ENCODE assay signal across 14 cellular contexts in the genomic region with DNA sequence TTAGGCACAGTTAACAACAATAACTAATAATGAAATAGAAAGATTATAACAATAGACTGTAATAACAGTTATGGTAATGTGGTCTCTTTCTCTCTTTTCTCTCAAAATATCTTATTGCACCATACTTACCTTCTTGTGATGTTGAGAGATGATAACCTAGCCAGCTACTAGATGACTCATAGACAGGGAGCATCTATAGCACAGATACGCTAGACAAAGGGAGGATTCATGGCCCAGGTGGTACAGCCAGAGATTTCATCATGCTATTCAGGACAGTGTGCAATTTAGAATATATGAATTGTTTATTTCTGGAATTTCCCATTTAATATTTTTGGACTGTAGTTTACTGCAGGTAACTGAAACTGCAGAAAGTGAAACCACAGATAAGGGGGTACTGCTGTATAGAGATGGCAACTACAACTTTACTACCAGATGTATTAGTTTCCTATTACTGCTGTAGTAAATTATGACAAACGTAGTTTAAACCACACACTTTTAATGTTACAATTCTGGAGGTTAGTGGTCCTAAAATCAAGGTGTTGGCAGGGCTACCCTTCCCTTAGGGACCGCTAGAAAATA. TPM values are rescaled to one million over a fixed set of nuclear protein-coding genes. Genes with fewer than 3 reads are reported as not detected.
DNase-seq lines count a peak whose midpoint lies in the region; ATAC-seq and TF ChIP-seq lines count a peak whose summit lies in the region.
"Had no signal": no experiment of that assay in that cellular context is flagged by ENCODE, and none has a peak within 500 bp of the region (broad histone marks: within the 10 kb centered on the region; RNA-seq: fewer than 3 reads in every experiment).

No MANE protein-coding gene starts in this region.

- no peaks in the 10 kb centered on the region for H4K20me1 ChIP-seq in GM23338 (replicated peaks; ENCODE audit: insufficient read depth)

- H3K9me3 ChIP-seq in HUES48 (ENCODE audit: control insufficient read depth, insufficient read depth, low read length) (peaks cover 27% of the 10 kb centered on the region), iPS-18a (ENCODE audit: control insufficient read depth, low read depth, low read length) (peaks cover 20% of the 10 kb centered on the region)

- no peak overlapping the region for H3K4me2 ChIP-seq in GM23338

- peaks cover 58% of the 10 kb centered on the region for H3K4me1 Mint-ChIP-seq in GM23338

- H3K27ac Mint-ChIP-seq in GM23338 = peak overlapping the region; percentile 97; the same call in 1 of the 2 replicates
- H3K27ac Mint-ChIP-seq: stimulated activated effector memory CD8-positive, alpha-beta T cell treated with anti-CD3 and anti-CD28 coated beads, Interleukin-12 subunit alpha, Interleukin-12 subunit beta, amount 100 ng/mL, for 72 hours had no signal

- H3K4me1 ChIP-seq in GM23338 (ENCODE audit: insufficient read depth) = peaks cover 60% of the 10 kb centered on the region
- H3K4me1 ChIP-seq in HUES48 (ENCODE audit: control insufficient read depth, insufficient read depth, low read length) = peaks cover 68% of the 10 kb centered on the region
- peaks cover 42% of the 10 kb centered on the region for H3K4me1 ChIP-seq in iPS-18a (ENCODE audit: control insufficient read depth, low read depth, low read length)
- H3K4me1 ChIP-seq: psoas muscle had no signal

- no peak overlapping the region for H2AFZ ChIP-seq in GM23338

- no peaks in the 10 kb centered on the region for H3K27me3 ChIP-seq in GM23338 (ENCODE audit: insufficient read depth)
- no peaks in the 10 kb centered on the region for H3K27me3 ChIP-seq in HUES48 (ENCODE audit: control insufficient read depth, insufficient read depth, low read length)
- H3K27me3 ChIP-seq in iPS-18a (ENCODE audit: control insufficient read depth, insufficient read depth, low read length) = no peaks in the 10 kb centered on the region

- H3K9me3 Mint-ChIP-seq in GM23338 = peaks cover 18% of the 10 kb centered on the region

- H3K36me3 Mint-ChIP-seq in GM23338 (ENCODE audit: low read depth) = peaks cover 29% of the 10 kb centered on the region

- peak overlapping the region; percentile 92 for H3K27ac ChIP-seq in GM23338 (ENCODE audit: low read depth)
- peak overlapping the region; percentile 93 for H3K27ac ChIP-seq in HUES48 (ENCODE audit: low read depth, low read length)
- peak overlapping the region; percentile 2 for H3K27ac ChIP-seq in iPS-18a (ENCODE audit: low read length)
- H3K27ac ChIP-seq: C4-2B, psoas muscle had no signal

- no peak for DNase-seq in GM23338 (ENCODE audit: low spot score)
- no peak for DNase-seq in LoVo (ENCODE audit: low spot score)
- no peak for DNase-seq in hippocampal formation (lab: John Stamatoyannopoulos, UW)
- DNase-seq in activated effector memory CD4-positive, alpha-beta T cell treated with Interleukin-2 at 50 U/mL for 16 hours = no peak
- DNase-seq in effector CD4-positive, alpha-beta T cell = no peak
- DNase-seq: activated CD4-positive, alpha-beta T cell treated with anti-CD3 and anti-CD28 coated beads for 48 hours; central memory CD4-positive, alpha-beta T cell; psoas muscle; stimulated activated CD4-positive, alpha-beta T cell treated with anti-CD3 and anti-CD28 coated beads, Interleukin-2, amount 100 ng/mL, for 24 hours had no signal

- no peaks in the 10 kb centered on the region for H3K27me3 Mint-ChIP-seq in GM23338 (ENCODE audit: insufficient read depth, low read depth, poor library complexity)

- no peaks in the 10 kb centered on the region for H3K9me2 ChIP-seq in GM23338 (ENCODE audit: insufficient read depth)

- H3K9ac ChIP-seq in HUES48 (ENCODE audit: low read depth, low read length) (peak overlapping the region; percentile 46; the same call in 1 of the 2 replicates), iPS-18a (ENCODE audit: low read length) (peak overlapping the region; percentile 9)

- no peak overlapping the region for H3K4me3 ChIP-seq in GM23338
- peak overlapping the region; percentile 44; the same call in 1 of the 2 replicates for H3K4me3 ChIP-seq in HUES48 (ENCODE audit: low read depth, low read length)
- H3K4me3 ChIP-seq in iPS-18a (ENCODE audit: low read length) = peak overlapping the region; percentile 12
- H3K4me3 ChIP-seq: psoas muscle had no signal

- ATAC-seq in GM18868 (IDR thresholded peaks at IDR 0.05; ENCODE audit: unreplicated experiment) (peak; percentile 98), GM23338 (no peak)
- ATAC-seq: psoas muscle; stimulated activated effector memory CD8-positive, alpha-beta T cell treated with anti-CD3 and anti-CD28 coated beads, Interleukin-12 subunit alpha, Interleukin-12 subunit beta, amount 100 ng/mL, for 72 hours had no signal

- H3K36me3 ChIP-seq in GM23338 (ENCODE audit: insufficient read depth) (no peaks in the 10 kb centered on the region), HUES48 (ENCODE audit: control insufficient read depth, insufficient read depth, low read length) (peaks cover 3% of the 10 kb centered on the region), iPS-18a (ENCODE audit: control insufficient read depth, low read depth, low read length) (peaks cover 4% of the 10 kb centered on the region)

- TF ChIP-seq CTCF in GM23338 (conservative IDR thresholded peaks at IDR 0.05; ENCODE audit: low read depth in 2 of 2) = no peak

- peaks cover 78% of the 10 kb centered on the region for H3K79me2 ChIP-seq in GM23338 (replicated peaks; ENCODE audit: insufficient read depth)

- no peaks in the 10 kb centered on the region for H3F3A ChIP-seq in GM23338 (replicated peaks; ENCODE audit: low read depth)

- no peak overlapping the region for H3K4me3 Mint-ChIP-seq in GM23338
- H3K4me3 Mint-ChIP-seq: stimulated activated effector memory CD8-positive, alpha-beta T cell treated with anti-CD3 and anti-CD28 coated beads, Interleukin-12 subunit alpha, Interleukin-12 subunit beta, amount 100 ng/mL, for 72 hours had no signal

TF ChIP-seq in GM23338, 12 proteins besides CTCF, POLR2A, EP300 and RAD21 (continues in another document):
- TF ChIP-seq ZNF331 (CRISPR knock-in tag; IDR thresholded peaks at IDR 0.05; ENCODE audit: low read depth) = no peak
- no peak for TF ChIP-seq NANOG (IDR thresholded peaks at IDR 0.05; ENCODE audit: borderline replicate concordance)
- TF ChIP-seq ZNF114 (CRISPR knock-in tag; IDR thresholded peaks at IDR 0.05) = no peak
- TF ChIP-seq, protein P1, sequence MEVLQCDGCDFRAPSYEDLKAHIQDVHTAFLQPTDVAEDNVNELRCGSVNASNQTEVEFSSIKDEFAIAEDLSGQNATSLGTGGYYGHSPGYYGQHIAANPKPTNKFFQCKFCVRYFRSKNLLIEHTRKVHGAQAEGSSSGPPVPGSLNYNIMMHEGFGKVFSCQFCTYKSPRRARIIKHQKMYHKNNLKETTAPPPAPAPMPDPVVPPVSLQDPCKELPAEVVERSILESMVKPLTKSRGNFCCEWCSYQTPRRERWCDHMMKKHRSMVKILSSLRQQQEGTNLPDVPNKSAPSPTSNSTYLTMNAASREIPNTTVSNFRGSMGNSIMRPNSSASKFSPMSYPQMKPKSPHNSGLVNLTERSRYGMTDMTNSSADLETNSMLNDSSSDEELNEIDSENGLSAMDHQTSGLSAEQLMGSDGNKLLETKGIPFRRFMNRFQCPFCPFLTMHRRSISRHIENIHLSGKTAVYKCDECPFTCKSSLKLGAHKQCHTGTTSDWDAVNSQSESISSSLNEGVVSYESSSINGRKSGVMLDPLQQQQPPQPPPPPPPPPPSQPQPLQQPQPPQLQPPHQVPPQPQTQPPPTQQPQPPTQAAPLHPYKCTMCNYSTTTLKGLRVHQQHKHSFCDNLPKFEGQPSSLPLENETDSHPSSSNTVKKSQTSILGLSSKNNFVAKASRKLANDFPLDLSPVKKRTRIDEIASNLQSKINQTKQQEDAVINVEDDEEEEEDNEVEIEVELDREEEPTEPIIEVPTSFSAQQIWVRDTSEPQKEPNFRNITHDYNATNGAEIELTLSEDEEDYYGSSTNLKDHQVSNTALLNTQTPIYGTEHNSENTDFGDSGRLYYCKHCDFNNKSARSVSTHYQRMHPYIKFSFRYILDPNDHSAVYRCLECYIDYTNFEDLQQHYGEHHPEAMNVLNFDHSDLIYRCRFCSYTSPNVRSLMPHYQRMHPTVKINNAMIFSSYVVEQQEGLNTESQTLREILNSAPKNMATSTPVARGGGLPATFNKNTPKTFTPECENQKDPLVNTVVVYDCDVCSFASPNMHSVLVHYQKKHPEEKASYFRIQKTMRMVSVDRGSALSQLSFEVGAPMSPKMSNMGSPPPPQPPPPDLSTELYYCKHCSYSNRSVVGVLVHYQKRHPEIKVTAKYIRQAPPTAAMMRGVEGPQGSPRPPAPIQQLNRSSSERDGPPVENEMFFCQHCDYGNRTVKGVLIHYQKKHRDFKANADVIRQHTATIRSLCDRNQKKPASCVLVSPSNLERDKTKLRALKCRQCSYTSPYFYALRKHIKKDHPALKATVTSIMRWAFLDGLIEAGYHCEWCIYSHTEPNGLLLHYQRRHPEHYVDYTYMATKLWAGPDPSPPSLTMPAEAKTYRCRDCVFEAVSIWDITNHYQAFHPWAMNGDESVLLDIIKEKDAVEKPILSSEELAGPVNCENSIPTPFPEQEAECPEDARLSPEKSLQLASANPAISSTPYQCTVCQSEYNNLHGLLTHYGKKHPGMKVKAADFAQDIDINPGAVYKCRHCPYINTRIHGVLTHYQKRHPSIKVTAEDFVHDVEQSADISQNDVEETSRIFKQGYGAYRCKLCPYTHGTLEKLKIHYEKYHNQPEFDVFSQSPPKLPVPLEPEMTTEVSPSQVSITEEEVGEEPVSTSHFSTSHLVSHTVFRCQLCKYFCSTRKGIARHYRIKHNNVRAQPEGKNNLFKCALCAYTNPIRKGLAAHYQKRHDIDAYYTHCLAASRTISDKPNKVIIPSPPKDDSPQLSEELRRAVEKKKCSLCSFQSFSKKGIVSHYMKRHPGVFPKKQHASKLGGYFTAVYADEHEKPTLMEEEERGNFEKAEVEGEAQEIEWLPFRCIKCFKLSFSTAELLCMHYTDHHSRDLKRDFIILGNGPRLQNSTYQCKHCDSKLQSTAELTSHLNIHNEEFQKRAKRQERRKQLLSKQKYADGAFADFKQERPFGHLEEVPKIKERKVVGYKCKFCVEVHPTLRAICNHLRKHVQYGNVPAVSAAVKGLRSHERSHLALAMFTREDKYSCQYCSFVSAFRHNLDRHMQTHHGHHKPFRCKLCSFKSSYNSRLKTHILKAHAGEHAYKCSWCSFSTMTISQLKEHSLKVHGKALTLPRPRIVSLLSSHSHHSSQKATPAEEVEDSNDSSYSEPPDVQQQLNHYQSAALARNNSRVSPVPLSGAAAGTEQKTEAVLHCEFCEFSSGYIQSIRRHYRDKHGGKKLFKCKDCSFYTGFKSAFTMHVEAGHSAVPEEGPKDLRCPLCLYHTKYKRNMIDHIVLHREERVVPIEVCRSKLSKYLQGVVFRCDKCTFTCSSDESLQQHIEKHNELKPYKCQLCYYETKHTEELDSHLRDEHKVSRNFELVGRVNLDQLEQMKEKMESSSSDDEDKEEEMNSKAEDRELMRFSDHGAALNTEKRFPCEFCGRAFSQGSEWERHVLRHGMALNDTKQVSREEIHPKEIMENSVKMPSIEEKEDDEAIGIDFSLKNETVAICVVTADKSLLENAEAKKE (CRISPR knock-in tag; IDR thresholded peaks at IDR 0.05) = no peak
- no peak for TF ChIP-seq STAT1 (IDR thresholded peaks at IDR 0.05; ENCODE audit: unreplicated experiment)
- no peak for TF ChIP-seq EZH2phosphoT487 (IDR thresholded peaks at IDR 0.05; ENCODE audit: unreplicated experiment)

RNA-seq across cellular contexts. Expression of gene MAGED1, which starts 41.8 kb away (rescaled TPM):
- total RNA-seq in GM23338 (2014; rRNA removed; shearing (Covaris generic)) = 88.5 and 89.8 TPM in 2 replicates
- polyA plus RNA-seq in GM23338 (2016; fragmentation: Nextera tagmentation; extraction: Ambion mirVana) = 58.5 and 60.8 TPM in 2 replicates

Comparison
In these comparisons a context has a peak if more than half of its experiments do, and no peak if none do; other contexts are left out.
1. H3K27ac ChIP-seq: peak in every context shown above with its lines; median percentile 93 in HUES48; 92 in GM23338; 2 in iPS-18a.